In the genomic region with DNA sequence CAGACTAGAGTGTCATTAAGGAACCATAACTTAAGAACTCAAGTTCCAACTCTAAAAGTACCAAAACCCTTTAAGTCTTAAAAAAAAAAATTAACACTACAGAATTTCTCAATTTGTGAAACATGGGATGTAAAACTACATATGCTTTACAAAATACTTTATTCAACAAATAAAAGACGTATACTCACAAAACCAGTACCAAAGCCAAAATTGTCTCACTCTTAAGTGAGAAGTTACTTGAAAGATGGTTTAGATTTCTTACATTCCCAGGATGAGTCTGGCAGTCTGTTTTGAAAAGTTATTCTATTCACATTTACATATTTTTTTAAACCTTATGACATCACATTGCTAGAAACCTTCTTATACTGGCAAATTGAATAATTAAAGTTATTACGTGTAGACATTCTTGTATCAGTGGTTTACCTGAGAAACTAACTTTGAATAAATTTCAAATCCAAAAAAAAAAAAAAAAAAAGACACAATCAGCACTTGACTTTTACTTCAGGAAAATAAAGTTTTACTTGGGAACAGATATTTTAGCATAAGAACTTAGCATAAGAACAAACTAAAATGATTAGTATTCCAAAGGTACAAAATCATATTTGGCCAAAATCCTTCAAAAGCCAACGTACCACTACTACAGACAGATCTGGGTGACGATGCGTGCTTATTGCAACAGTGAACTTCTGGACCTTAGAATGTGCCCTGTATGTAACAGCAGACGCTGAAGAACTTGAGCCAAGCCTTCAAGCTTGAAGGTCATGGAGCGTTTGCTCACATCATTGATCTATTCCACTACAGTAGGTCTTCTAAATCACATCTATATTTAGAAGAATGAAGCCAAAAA, we compare ENCODE assay signal across 8 cellular contexts. TPM values are rescaled to one million over a fixed set of nuclear protein-coding genes. Genes with fewer than 3 reads are reported as not detected.
A peak's percentile ranks its signal among the peaks of the same experiment; 100 is the strongest.
DNase-seq lines count a peak whose midpoint lies in the region; ATAC-seq and TF ChIP-seq lines count a peak whose summit lies in the region.

No MANE protein-coding gene starts in this region.

- no peaks in the 10 kb centered on the region for H3K9me3 ChIP-seq in esophagus muscularis mucosa
- H3K9me3 ChIP-seq in neuron (ENCODE audit: low read length) = no peaks in the 10 kb centered on the region

- 8% methylated on average over 7 of the region's 7 CpGs for WGBS in esophagus muscularis mucosa

- no peak for TF ChIP-seq EP300 in esophagus muscularis mucosa (IDR thresholded peaks at IDR 0.05)

- no peak for TF ChIP-seq POLR2A in esophagus muscularis mucosa (IDR thresholded peaks at IDR 0.05; ENCODE audit: low read depth)

- H3K4me3 ChIP-seq in esophagus muscularis mucosa (peak overlapping the region; percentile 87 to 97 (median 92)), neuron (ENCODE audit: low read length) (peak overlapping the region; percentile 69)

- intact Hi-C loops in esophagus muscularis mucosa (cut with DNase I) = loop anchor here (10.0 kb wide), 1 partner anchor 119 kb away; no protein-coding TSS in a partner anchor

- no peaks in the 10 kb centered on the region for H3K27me3 ChIP-seq in esophagus muscularis mucosa
- no peaks in the 10 kb centered on the region for H3K27me3 ChIP-seq in neuron (ENCODE audit: insufficient read depth, low read length)

- ATAC-seq in GM21529 (IDR thresholded peaks at IDR 0.05; ENCODE audit: unreplicated experiment) = no peak

- H3K4me1 ChIP-seq in esophagus muscularis mucosa (peaks cover 8 to 30% (median 21%) of the 10 kb centered on the region in 4 donors), neuron (ENCODE audit: insufficient read depth, low read length) (peaks cover 20% of the 10 kb centered on the region)

- no peak for TF ChIP-seq CTCF in esophagus muscularis mucosa (IDR thresholded peaks at IDR 0.05)

- H3K36me3 ChIP-seq in esophagus muscularis mucosa (no peaks in the 10 kb centered on the region), neuron (ENCODE audit: insufficient read depth, low read length) (no peaks in the 10 kb centered on the region)

- H2AFZ ChIP-seq in neuron (ENCODE audit: low read depth, low read length) = no peak overlapping the region

- DNase-seq in NCI-H1092 treated with DMSO at 0.1 percent for 48 hours (lab: John Stamatoyannopoulos, UW) (peak; percentile 25), NCI-H1092 (lab: John Stamatoyannopoulos, UW) (no peak), RKO (ENCODE audit: low spot score) (peak; percentile 85), esophagus muscularis mucosa (ENCODE audit: extremely low spot score) (no peak), NCI-H1436 (lab: John Stamatoyannopoulos, UW) (no peak)
- no peak for DNase-seq in stimulated activated CD4-positive, alpha-beta T cell treated with anti-CD3 and anti-CD28 coated beads, Interleukin-15, amount 100 ng/mL, for 24 hours

- H3K27ac ChIP-seq in esophagus muscularis mucosa (replicated peaks in 1 of 4) = peak overlapping the region; percentile 87 to 98 (median 96)

RNA-seq across cellular contexts. Expression of gene CDC42BPA, which starts 2.6 kb away (rescaled TPM):
- total RNA-seq in esophagus muscularis mucosa = 10 to 100 TPM; 59.5 to 72.2 (median 69.7) TPM

Comparison
In these comparisons a context has a peak if more than half of its experiments do, and no peak if none do; other contexts are left out.
1. DNase-seq: peak in NCI-H1092 treated with DMSO at 0.1 percent for 48 hours (single experiment) and RKO (single experiment); none in NCI-H1092 (single experiment), esophagus muscularis mucosa (single experiment), NCI-H1436 (single experiment) and stimulated activated CD4-positive, alpha-beta T cell treated with anti-CD3 and anti-CD28 coated beads, Interleukin-15, amount 100 ng/mL, for 24 hours (single experiment).